9 cellular contexts compared by ENCODE assay signal in genomic region chr17:49180303-49180702, GRCh38. TPM values are rescaled to one million over a fixed set of nuclear protein-coding genes. Genes with fewer than 3 reads are reported as not detected.
DNase-seq lines count a peak whose midpoint lies in the region; ATAC-seq, FAIRE-seq and TF ChIP-seq lines count a peak whose summit lies in the region.
"Had no signal": no experiment of that assay in that cellular context is flagged by ENCODE, and none has a peak within 500 bp of the region (broad histone marks: within the 10 kb centered on the region; RNA-seq: fewer than 3 reads in every experiment).

No MANE protein-coding gene starts in this region.

- H3K27me3 ChIP-seq in DOHH2 (ENCODE audit: control insufficient read depth, low read length) (no peaks in the 10 kb centered on the region), Karpas-422 (ENCODE audit: low read length) (no peaks in the 10 kb centered on the region; the same call in 1 of the 2 replicates), astrocyte (ENCODE audit: insufficient read depth, low read length) (peaks cover 2% of the 10 kb centered on the region)

- no peak overlapping the region for H3K4me3 Mint-ChIP-seq in T-helper 2 cell treated with Interferon-gamma antibody and Interleukin-4, amounts not matched to agents 5 μg/mL and 100 μg/mL, for 36 hours
- H3K4me3 Mint-ChIP-seq in astrocyte (ENCODE audit: unreplicated experiment), result no peak overlapping the region

- H3K79me2 ChIP-seq in DOHH2 (ENCODE audit: control insufficient read depth, low read length), result no peaks in the 10 kb centered on the region
- no peaks in the 10 kb centered on the region for H3K79me2 ChIP-seq in Karpas-422 (ENCODE audit: low read length)
- no peaks in the 10 kb centered on the region for H3K79me2 ChIP-seq in astrocyte (ENCODE audit: insufficient read depth, low read length)

- no peak overlapping the region for H3K27ac ChIP-seq in DOHH2 (ENCODE audit: low read depth, low read length)
- H3K27ac ChIP-seq in Karpas-422 (ENCODE audit: low read length), result no peak overlapping the region
- H3K27ac ChIP-seq in astrocyte (ENCODE audit: low read depth, low read length), result no peak overlapping the region

- H3K9ac ChIP-seq in Karpas-422 (ENCODE audit: low read length), result no peak overlapping the region
- H3K9ac ChIP-seq in astrocyte (ENCODE audit: low read length), result no peak overlapping the region

- DNase-seq in Karpas-422, result peak; percentile 83
- DNase-seq in T-helper 2 cell treated with Interferon-gamma antibody and Interleukin-4, amounts not matched to agents 5 μg/mL and 100 μg/mL, for 36 hours (ENCODE audit: low spot score), result peak; percentile 40
- peak; percentile 10 for DNase-seq in astrocyte (ENCODE audit: low read depth)
- peak; percentile 7 to 14 for DNase-seq in hippocampal formation (lab: John Stamatoyannopoulos, UW)
- peak; percentile 65 for DNase-seq in stimulated activated CD4-positive, alpha-beta T cell treated with anti-CD3 and anti-CD28 coated beads, Interleukin-12 subunit alpha, Interleukin-12 subunit beta, amount 100 ng/mL, for 4 hours
- DNase-seq in occipital lobe (lab: John Stamatoyannopoulos, UW), result no peak

- H3K4me2 ChIP-seq in DOHH2 (ENCODE audit: low read length) (no peak overlapping the region), Karpas-422 (ENCODE audit: low read depth, low read length, poor library complexity, severe bottlenecking) (no peak overlapping the region), astrocyte (ENCODE audit: low read length) (no peak overlapping the region)

- FAIRE-seq in astrocyte (lab: Jason Lieb, UNC), result no peak

- no peak overlapping the region for H3K27ac Mint-ChIP-seq in T-helper 2 cell treated with Interferon-gamma antibody and Interleukin-4, amounts not matched to agents 5 μg/mL and 100 μg/mL, for 36 hours
- no peak overlapping the region for H3K27ac Mint-ChIP-seq in astrocyte (ENCODE audit: unreplicated experiment)

- peaks cover 3% of the 10 kb centered on the region for H3K4me1 Mint-ChIP-seq in T-helper 2 cell treated with Interferon-gamma antibody and Interleukin-4, amounts not matched to agents 5 μg/mL and 100 μg/mL, for 36 hours (ENCODE audit: low read depth)
- H3K4me1 Mint-ChIP-seq in astrocyte (ENCODE audit: low read depth, unreplicated experiment), result peaks cover 4% of the 10 kb centered on the region

- H3F3A ChIP-seq in DOHH2 (ENCODE audit: control insufficient read depth, insufficient read depth), result no peaks in the 10 kb centered on the region

- H3K9me2 ChIP-seq in DOHH2 (replicated peaks; ENCODE audit: control insufficient read depth, low read length) (no peaks in the 10 kb centered on the region), Karpas-422 (replicated peaks; ENCODE audit: insufficient read depth, low read length) (no peaks in the 10 kb centered on the region)

- no peaks in the 10 kb centered on the region for H3K36me3 ChIP-seq in DOHH2 (ENCODE audit: control insufficient read depth, low read length)
- no peaks in the 10 kb centered on the region for H3K36me3 ChIP-seq in Karpas-422 (ENCODE audit: insufficient read depth, low read length)
- H3K36me3 ChIP-seq in astrocyte (ENCODE audit: insufficient read depth, low read length), result no peaks in the 10 kb centered on the region

- peaks cover 3% of the 10 kb centered on the region for H3K27me3 Mint-ChIP-seq in T-helper 2 cell treated with Interferon-gamma antibody and Interleukin-4, amounts not matched to agents 5 μg/mL and 100 μg/mL, for 36 hours (ENCODE audit: low read depth)
- peaks cover 4% of the 10 kb centered on the region for H3K27me3 Mint-ChIP-seq in astrocyte (ENCODE audit: low read depth, unreplicated experiment)

- H3K4me3 ChIP-seq in DOHH2 (ENCODE audit: low read length) (no peak overlapping the region), Karpas-422 (ENCODE audit: low read length) (no peak overlapping the region), astrocyte (ENCODE audit: insufficient read depth, low read depth, low read length) (no peak overlapping the region)

- peaks cover 35% of the 10 kb centered on the region for H3K9me3 ChIP-seq in DOHH2 (ENCODE audit: control insufficient read depth, insufficient read depth, low read length)
- peaks cover 14% of the 10 kb centered on the region for H3K9me3 ChIP-seq in Karpas-422 (ENCODE audit: low read length)
- peaks cover 14% of the 10 kb centered on the region for H3K9me3 ChIP-seq in astrocyte (ENCODE audit: insufficient read depth, low read depth, low read length)

- no peaks in the 10 kb centered on the region for H3K4me1 ChIP-seq in DOHH2 (ENCODE audit: control insufficient read depth, low read length)
- peaks cover 24% of the 10 kb centered on the region for H3K4me1 ChIP-seq in Karpas-422 (ENCODE audit: low read length)
- H3K4me1 ChIP-seq in astrocyte (ENCODE audit: insufficient read depth, low read length), result no peaks in the 10 kb centered on the region

- H4K20me1 ChIP-seq in DOHH2 (ENCODE audit: control insufficient read depth, insufficient read depth, low read depth, low read length), result no peaks in the 10 kb centered on the region
- H4K20me1 ChIP-seq in Karpas-422 (ENCODE audit: insufficient read depth, low read depth, low read length), result no peaks in the 10 kb centered on the region
- no peaks in the 10 kb centered on the region for H4K20me1 ChIP-seq in astrocyte (ENCODE audit: insufficient read depth, low read length)

- H2AFZ ChIP-seq in Karpas-422 (ENCODE audit: low read length) (no peak overlapping the region), astrocyte (ENCODE audit: low read depth, low read length) (no peak overlapping the region)

- ATAC-seq in HG03196 (IDR thresholded peaks at IDR 0.05; ENCODE audit: unreplicated experiment), result no peak

- H3K36me3 Mint-ChIP-seq in T-helper 2 cell treated with Interferon-gamma antibody and Interleukin-4, amounts not matched to agents 5 μg/mL and 100 μg/mL, for 36 hours (ENCODE audit: low read depth), result peaks cover 3% of the 10 kb centered on the region
- H3K36me3 Mint-ChIP-seq in astrocyte (ENCODE audit: low read depth, unreplicated experiment), result peaks cover 2% of the 10 kb centered on the region

- H3K9me3 Mint-ChIP-seq in T-helper 2 cell treated with Interferon-gamma antibody and Interleukin-4, amounts not matched to agents 5 μg/mL and 100 μg/mL, for 36 hours, result peaks cover 36% of the 10 kb centered on the region
- peaks cover 40% of the 10 kb centered on the region for H3K9me3 Mint-ChIP-seq in astrocyte (ENCODE audit: unreplicated experiment)

- TF ChIP-seq CTCF in DOHH2 (IDR thresholded peaks at IDR 0.05; ENCODE audit: low read depth, low read length, poor library complexity, severe bottlenecking) (peak; percentile 95), astrocyte (IDR thresholded peaks at IDR 0.05; ENCODE audit: insufficient read depth, low read depth, low read length) (peak; percentile 73)

RNA-seq across cellular contexts. Expression of gene GNGT2, which starts 30.1 kb away (rescaled TPM):
- 25.3 and 40.2 TPM in 2 replicates for total RNA-seq in Karpas-422 (2014; rRNA removed; shearing (Covaris generic); ENCODE audit: low replicate concordance)
- total RNA-seq in astrocyte, result 1.1 TPM in 1 of 2 replicates, not detected in the other
- 0.31 TPM for total RNA-seq in occipital lobe

RNA-seq across cellular contexts. Expression of gene ABI3, which starts 30.2 kb away (rescaled TPM):
- total RNA-seq in Karpas-422 (2014; rRNA removed; shearing (Covaris generic); ENCODE audit: low replicate concordance), result 20.2 and 29.9 TPM in 2 replicates
- total RNA-seq in astrocyte (0.31 and 0.77 TPM in 2 replicates), occipital lobe (0.62 TPM)

RNA-seq across cellular contexts. Expression of gene B4GALNT2, which starts 47.7 kb away (rescaled TPM):
- total RNA-seq in Karpas-422 (2014; rRNA removed; shearing (Covaris generic); ENCODE audit: low replicate concordance), result not detected in 2 replicates
- total RNA-seq in astrocyte (0.07 TPM in 1 of 2 replicates, not detected in the other), occipital lobe (not detected)
- total RNA-seq: dermis microvascular lymphatic vessel endothelial cell had no signal

RNA-seq across cellular contexts. Expression of gene PHOSPHO1, which starts 50.3 kb away (rescaled TPM):
- 2.3 TPM in 1 of 2 replicates, not detected in the other for total RNA-seq in Karpas-422 (2014; rRNA removed; shearing (Covaris generic); ENCODE audit: low replicate concordance)
- total RNA-seq in astrocyte (0.79 and 0.95 TPM in 2 replicates), occipital lobe (1.6 TPM)

Comparison
In these comparisons a context has a peak if more than half of its experiments do, and no peak if none do; other contexts are left out.
1. RNA of gene GNGT2, which starts 30.1 kb away (total RNA-seq): 25.3 to 40.2 TPM in Karpas-422; 0.31 TPM in occipital lobe (single experiment) and 1.1 TPM in astrocyte; every median in the first group is over 10 times any median in the second.
2. RNA of gene ABI3, which starts 30.2 kb away (total RNA-seq): 20.2 to 29.9 TPM in Karpas-422; 0.31 to 0.77 TPM in astrocyte and 0.62 TPM in occipital lobe (single experiment); every median in the first group is over 10 times any median in the second.